12 cellular contexts compared by ENCODE assay signal in genomic region chr14:104798300-104799238, GRCh38. TPM values are rescaled to one million over a fixed set of nuclear protein-coding genes. Genes with fewer than 3 reads are reported as not detected.
A peak's percentile ranks its signal among the peaks of the same experiment; 100 is the strongest.
DNase-seq lines count a peak whose midpoint lies in the region; ATAC-seq and TF ChIP-seq lines count a peak whose summit lies in the region.
"Had no signal": no experiment of that assay in that cellular context is flagged by ENCODE, and none has a peak within 500 bp of the region (broad histone marks: within the 10 kb centered on the region; RNA-seq: fewer than 3 reads in every experiment).

No MANE protein-coding gene starts in this region.

- WGBS in esophagus muscularis mucosa: 78% methylated on average over 16 of the region's 16 CpGs
- WGBS in trophoblast cell (ENCODE audit: extremely low coverage, insufficient coverage, insufficient read length): no CpG with 5 or more reads among the region's 16 CpGs

- no peak overlapping the region for H2BK12ac ChIP-seq in trophoblast cell (ENCODE audit: low read length)

- H3K79me2 ChIP-seq in Loucy (ENCODE audit: insufficient read depth, low read length) (peaks cover 23% of the 10 kb centered on the region), trophoblast cell (ENCODE audit: control insufficient read depth, insufficient read depth, low read length, poor library complexity) (peaks cover 23% of the 10 kb centered on the region)

- peaks cover 24% of the 10 kb centered on the region for H3K79me1 ChIP-seq in trophoblast cell (ENCODE audit: low read length)

- peaks cover 19% of the 10 kb centered on the region for H4K20me1 ChIP-seq in Loucy (ENCODE audit: insufficient read depth, low read length, poor library complexity, severe bottlenecking)

- TF ChIP-seq EP300 in esophagus muscularis mucosa (IDR thresholded peaks at IDR 0.05): no peak

- TF ChIP-seq CTCF in CD14-positive monocyte (IDR thresholded peaks at IDR 0.05): no peak
- no peak for TF ChIP-seq CTCF in Loucy (conservative IDR thresholded peaks at IDR 0.05; ENCODE audit: low read length)
- no peak for TF ChIP-seq CTCF in esophagus muscularis mucosa (IDR thresholded peaks at IDR 0.05)

- H3K4me3 ChIP-seq in Loucy (ENCODE audit: low read length, poor library complexity, severe bottlenecking): peak overlapping the region; percentile 86
- no peak overlapping the region for H3K4me3 ChIP-seq in esophagus muscularis mucosa
- H3K4me3 ChIP-seq in trophoblast cell (ENCODE audit: low read depth, low read length): no peak overlapping the region

- H4K12ac ChIP-seq in trophoblast cell (ENCODE audit: low read depth, low read length): no peak overlapping the region

- H3K9ac ChIP-seq in Loucy (ENCODE audit: low read depth, low read length, poor library complexity, severe bottlenecking) (no peak overlapping the region), trophoblast cell (ENCODE audit: low read length) (no peak overlapping the region)

- peak overlapping the region in 1 of 7 donors; percentile 39 for H3K27ac Mint-ChIP-seq in CD14-positive monocyte

- H2AFZ ChIP-seq in Loucy (ENCODE audit: low read length): no peak overlapping the region
- no peak overlapping the region for H2AFZ ChIP-seq in trophoblast cell (ENCODE audit: insufficient read depth, low read length, poor library complexity)

- peak overlapping the region; percentile 27 for H2AK5ac ChIP-seq in trophoblast cell (ENCODE audit: low read length)

- H3K4ac ChIP-seq in trophoblast cell (ENCODE audit: low read depth, low read length): no peak overlapping the region

- H3K36me3 Mint-ChIP-seq in CD14-positive monocyte: peaks cover 0 to 5% of the 10 kb centered on the region in 2 donors

- H4K91ac ChIP-seq in trophoblast cell (ENCODE audit: low read depth, low read length): no peak overlapping the region

- H3K4me3 Mint-ChIP-seq in CD14-positive monocyte: peak overlapping the region; percentile 8 to 39

- no peak overlapping the region for H2BK120ac ChIP-seq in trophoblast cell (ENCODE audit: insufficient read depth, low read length, poor library complexity)

- peaks cover 0 to 2% (median 0%) of the 10 kb centered on the region in 7 donors for H3K9me3 Mint-ChIP-seq in CD14-positive monocyte

- H3K27me3 Mint-ChIP-seq in CD14-positive monocyte (ENCODE audit: low read depth in 3 of 3): peaks cover 21 to 58% (median 32%) of the 10 kb centered on the region in 3 donors

- H3K4me1 ChIP-seq in Loucy (ENCODE audit: insufficient read depth, low read length, poor library complexity, severe bottlenecking) (peaks cover 44% of the 10 kb centered on the region), esophagus muscularis mucosa (peaks cover 59 to 87% (median 69%) of the 10 kb centered on the region in 4 donors), trophoblast cell (ENCODE audit: control insufficient read depth in 1 of 2, insufficient read depth in 2 of 2, low read length in 2 of 2) (peaks cover 20 to 27% of the 10 kb centered on the region in 2 experiments)

- H3K27me3 ChIP-seq in Loucy (ENCODE audit: insufficient read depth, low read length, poor library complexity, severe bottlenecking) (no peaks in the 10 kb centered on the region), esophagus muscularis mucosa (no peaks in the 10 kb centered on the region), trophoblast cell (ENCODE audit: insufficient read depth, low read length) (peaks cover 6% of the 10 kb centered on the region)

- peaks cover 41% of the 10 kb centered on the region for H3K4me1 Mint-ChIP-seq in CD14-positive monocyte

- ATAC-seq in GM18858 (IDR thresholded peaks at IDR 0.05; ENCODE audit: unreplicated experiment): no peak
- ATAC-seq in HG02798 (IDR thresholded peaks at IDR 0.05; ENCODE audit: poor library complexity, unreplicated experiment): no peak
- ATAC-seq in HG03045 (IDR thresholded peaks at IDR 0.05; ENCODE audit: unreplicated experiment): no peak
- no peak for ATAC-seq in GM21360 (IDR thresholded peaks at IDR 0.05; ENCODE audit: unreplicated experiment)
- ATAC-seq: PC-3 had no signal

- H3K23ac ChIP-seq in trophoblast cell (ENCODE audit: low read length): no peak overlapping the region

- no peak overlapping the region for H3K18ac ChIP-seq in trophoblast cell (ENCODE audit: low read length)

- TF ChIP-seq POLR2A in esophagus muscularis mucosa (IDR thresholded peaks at IDR 0.05; ENCODE audit: low read depth): no peak

- intact Hi-C loops in CD14-positive monocyte (cut with micrococcal nuclease) (loop anchor here in 1 of 2 donors (5.0 to 10.0 kb wide), 2 partner anchors 76 to 186 kb away; partner anchors contain the start of genes ADSS1 and CLBA1), esophagus muscularis mucosa (cut with DNase I) (no loop called here)

- H2BK5ac ChIP-seq in trophoblast cell (ENCODE audit: low read depth, low read length, poor library complexity): no peak overlapping the region

- no peaks in the 10 kb centered on the region for H3K36me3 ChIP-seq in Loucy (ENCODE audit: insufficient read depth, low read length)
- H3K36me3 ChIP-seq in esophagus muscularis mucosa: no peaks in the 10 kb centered on the region
- H3K36me3 ChIP-seq in trophoblast cell (ENCODE audit: control insufficient read depth in 1 of 2, insufficient read depth in 2 of 2, low read length in 2 of 2): peaks cover 2 to 6% of the 10 kb centered on the region in 2 experiments

- no peak for DNase-seq in CD14-positive monocyte (ENCODE audit: low spot score)
- no peak for DNase-seq in esophagus muscularis mucosa (ENCODE audit: extremely low spot score)
- no peak for DNase-seq in trophoblast cell
- DNase-seq: activated CD4-positive, alpha-beta T cell treated with anti-CD3 and anti-CD28 coated beads for 4 hours; DMS79; occipital lobe had no signal

- H3F3A ChIP-seq in Loucy (ENCODE audit: low read depth): peaks cover 13% of the 10 kb centered on the region

- H3K14ac ChIP-seq in trophoblast cell (ENCODE audit: low read length): no peak overlapping the region

- no peaks in the 10 kb centered on the region for H3K9me3 ChIP-seq in Loucy (ENCODE audit: insufficient read depth, low read depth, low read length)
- H3K9me3 ChIP-seq in esophagus muscularis mucosa: no peaks in the 10 kb centered on the region
- peaks cover 7% of the 10 kb centered on the region for H3K9me3 ChIP-seq in trophoblast cell (ENCODE audit: insufficient read depth, low read depth, low read length)

- H3K4me2 ChIP-seq in Loucy (ENCODE audit: low read depth, low read length, poor library complexity, severe bottlenecking) (peak overlapping the region; percentile 88), trophoblast cell (ENCODE audit: low read length) (no peak overlapping the region)

- H3K27ac ChIP-seq in esophagus muscularis mucosa (replicated peaks in 1 of 4) (peak overlapping the region; percentile 94 to 98 (median 96)), trophoblast cell (ENCODE audit: low read depth, low read length) (no peak overlapping the region)

- no peaks in the 10 kb centered on the region for H3K9me2 ChIP-seq in Loucy (replicated peaks; ENCODE audit: low read depth, low read length)

- no peak overlapping the region for H4K8ac ChIP-seq in trophoblast cell (ENCODE audit: low read depth, low read length)

RNA-seq across cellular contexts. Expression of gene ZBTB42, which starts 2.3 kb away (rescaled TPM):
- polyA plus RNA-seq in CD14-positive monocyte: under 1 TPM; 0.49 to 0.68 TPM
- 1 to 10 TPM; 2.5 to 6.4 (median 4.9) TPM for total RNA-seq in esophagus muscularis mucosa
- polyA plus RNA-seq in trophoblast cell (2013): 4.6 and 4.7 TPM in 2 replicates

RNA-seq across cellular contexts. Expression of gene AKT1, which starts 3.0 kb away (rescaled TPM):
- polyA plus RNA-seq in CD14-positive monocyte: 10 to 100 TPM in 1 of 2 donors, 1 to 10 TPM in 1; 7.2 to 26.4 TPM
- total RNA-seq in esophagus muscularis mucosa: 100 to 1,000 TPM; 162 to 267 (median 187) TPM
- 175 TPM in 2 replicates for polyA plus RNA-seq in trophoblast cell (2013)

RNA-seq across cellular contexts. Expression of gene SIVA1, which starts 45.6 kb away (rescaled TPM):
- 100 to 1,000 TPM; 156 to 193 TPM for polyA plus RNA-seq in CD14-positive monocyte
- 100 to 1,000 TPM; 207 to 324 (median 290) TPM for total RNA-seq in esophagus muscularis mucosa
- polyA plus RNA-seq in trophoblast cell (2013): 88.0 and 93.0 TPM in 2 replicates
